Comparison of ENCODE assay signal across 21 cellular contexts in the genomic region with DNA sequence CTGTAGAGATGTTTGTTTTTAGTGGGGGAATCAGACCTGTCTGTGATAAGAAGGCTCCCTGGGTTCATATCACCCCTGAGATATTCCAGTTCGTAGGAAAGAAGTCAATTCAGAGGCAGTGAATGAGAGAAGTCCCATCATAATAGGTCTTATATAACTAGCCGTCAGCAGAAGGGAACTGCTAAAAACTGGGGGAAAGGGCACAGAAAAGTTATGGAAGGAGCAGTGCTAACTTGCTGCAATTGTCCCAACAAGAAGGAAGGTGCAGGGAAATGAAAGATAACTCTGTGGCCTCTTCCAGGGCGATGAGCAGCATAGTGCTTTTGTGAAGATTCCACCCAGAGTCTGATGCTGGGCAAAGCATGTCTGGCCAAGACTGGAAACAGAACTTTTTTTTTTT. TPM values are rescaled to one million over a fixed set of nuclear protein-coding genes. Genes with fewer than 3 reads are reported as not detected.
DNase-seq lines count a peak whose midpoint lies in the region; TF ChIP-seq lines count a peak whose summit lies in the region.
"Had no signal": no experiment of that assay in that cellular context is flagged by ENCODE, and none has a peak within 500 bp of the region (broad histone marks: within the 10 kb centered on the region; RNA-seq: fewer than 3 reads in every experiment).

No MANE protein-coding gene starts in this region.

- H3K4me1 ChIP-seq in left ventricle myocardium inferior (peaks cover 22% of the 10 kb centered on the region), rectal smooth muscle tissue (ENCODE audit: control insufficient read depth, insufficient read depth, low read length) (no peaks in the 10 kb centered on the region)
- H3K4me1 ChIP-seq: SJSA1 had no signal

- no peak for TF ChIP-seq CTCF in left ventricle myocardium inferior (IDR thresholded peaks at IDR 0.05; ENCODE audit: borderline replicate concordance)
- no peak for TF ChIP-seq CTCF in mesothelial cell of epicardium (IDR thresholded peaks at IDR 0.05; ENCODE audit: unreplicated experiment)

- DNase-seq in cardiac septum (ENCODE audit: low spot score) (peak; percentile 9), left ventricle myocardium inferior (no peak), mesothelial cell of epicardium (ENCODE audit: low spot score in 2 of 2, unreplicated experiment in 2 of 2) (no peak), inferior parietal cortex (ENCODE audit: extremely low spot score) (no peak), NCI-H2081 (lab: John Stamatoyannopoulos, UW) (no peak), T-helper 1 cell (no peak)
- DNase-seq: DMS53; GM23248; H7; Kasumi-1; MV-4-11; NCI-H1105 treated with DMSO at 0.1 percent for 48 hours; NCI-H146; NCI-H1930; NCI-H446; NCI-H524 treated with DMSO at 0.1 percent for 48 hours; NCI-H82; NK-92 treated with Interleukin-12 subunit alpha and Interleukin-12 subunit beta, amount 100 ng/mL, for 24 hours; PC-3 had no signal

- no peaks in the 10 kb centered on the region for H3K27me3 Mint-ChIP-seq in mesothelial cell of epicardium (ENCODE audit: low read depth)

- H3K4me3 ChIP-seq in left ventricle myocardium inferior (no peak overlapping the region), rectal smooth muscle tissue (ENCODE audit: low read length) (peak overlapping the region; percentile 12)
- H3K4me3 ChIP-seq: GM23248, SJSA1 had no signal

- intact Hi-C loops in cardiac septum (cut with DNase I) (no loop called here), left ventricle myocardium inferior (cut with micrococcal nuclease) (no loop called here)

- peaks cover 36% of the 10 kb centered on the region for H3K4me1 Mint-ChIP-seq in mesothelial cell of epicardium

- H3K9ac ChIP-seq in rectal smooth muscle tissue (ENCODE audit: low read length) = no peak overlapping the region
- H3K9ac ChIP-seq: GM23248 had no signal

- no peaks in the 10 kb centered on the region for H3K9me3 ChIP-seq in left ventricle myocardium inferior (replicated peaks)

- H3K9me3 Mint-ChIP-seq in mesothelial cell of epicardium = no peaks in the 10 kb centered on the region

- peak overlapping the region; percentile 69 for H3K27ac Mint-ChIP-seq in mesothelial cell of epicardium

- H3K4me3 Mint-ChIP-seq in mesothelial cell of epicardium = no peak overlapping the region

- H3K27ac ChIP-seq in left ventricle myocardium inferior (replicated peaks) = no peak overlapping the region
- no peak overlapping the region for H3K27ac ChIP-seq in rectal smooth muscle tissue (ENCODE audit: low read depth, low read length)
- H3K27ac ChIP-seq: GM23248, SJSA1 had no signal

- no peaks in the 10 kb centered on the region for H3K36me3 Mint-ChIP-seq in mesothelial cell of epicardium

- H3K36me3 ChIP-seq in left ventricle myocardium inferior (no peaks in the 10 kb centered on the region), rectal smooth muscle tissue (ENCODE audit: control insufficient read depth, insufficient read depth, low read length) (no peaks in the 10 kb centered on the region)
- H3K36me3 ChIP-seq: SJSA1 had no signal

- H3K27me3 ChIP-seq in left ventricle myocardium inferior (ENCODE audit: low read depth) (peaks cover 6% of the 10 kb centered on the region), rectal smooth muscle tissue (ENCODE audit: control insufficient read depth, insufficient read depth, low read length) (no peaks in the 10 kb centered on the region)
- H3K27me3 ChIP-seq: SJSA1 had no signal

RNA-seq across cellular contexts. Expression of a gene that starts 9.0 kb away (rescaled TPM):
- total RNA-seq in cardiac septum (0.11 TPM), left ventricle myocardium inferior (0.25 TPM), mesothelial cell of epicardium (1.0 to 1.6 TPM (median 1.3 TPM) in 3 replicates)
